In genomic region chrX:15755091-15755490, GRCh38 we compare ENCODE assay signal across 22 cellular contexts.
"Had no signal": no experiment of that assay in that cellular context is flagged by ENCODE, and none has a peak within 500 bp of the region (broad histone marks: within the 10 kb centered on the region; RNA-seq: fewer than 3 reads in every experiment).

No MANE protein-coding gene starts in this region.

- H3K36me3 ChIP-seq: breast epithelium, heart left ventricle, neural progenitor cell, sigmoid colon, transverse colon, vagina, WERI-Rb-1 had no signal

- H3K27me3 ChIP-seq: breast epithelium, heart left ventricle, neural progenitor cell, sigmoid colon, transverse colon, vagina had no signal

- H3K9me3 Mint-ChIP-seq: activated CD4-positive, alpha-beta T cell treated with anti-CD3 and anti-CD28 coated beads, Interleukin-2, amount 10 ng/mL, durations not matched to agents 7 days and 5 days; activated T-helper 17 cell treated with anti-CD3 and anti-CD28 coated beads, Interleukin-2, amount 50 U/mL, for 72 hours; stimulated activated memory B cell treated with anti-CD40 and anti-IgM and Interleukin-4, amounts not matched to agents 10 μg/mL and 1 μg/mL and 100 μg/mL, for 72 hours had no signal

- H3K9me3 ChIP-seq: breast epithelium, heart left ventricle, sigmoid colon, transverse colon, vagina had no signal

- ATAC-seq: activated CD8-positive, alpha-beta T cell treated with anti-CD3 and anti-CD28 coated beads, Interleukin-2, amount 10 ng/mL, durations not matched to agents 7 days and 5 days; activated T-helper 17 cell treated with anti-CD3 and anti-CD28 coated beads, Interleukin-2, amount 50 U/mL, for 72 hours; heart left ventricle; left cardiac atrium; stimulated activated memory B cell treated with anti-CD40 and anti-IgM and Interleukin-4, amounts not matched to agents 10 μg/mL and 1 μg/mL and 100 μg/mL, for 72 hours had no signal

- H3K4me3 Mint-ChIP-seq: activated CD4-positive, alpha-beta T cell treated with anti-CD3 and anti-CD28 coated beads, Interleukin-2, amount 10 ng/mL, durations not matched to agents 7 days and 5 days; activated CD8-positive, alpha-beta T cell treated with anti-CD3 and anti-CD28 coated beads, Interleukin-2, amount 10 ng/mL, durations not matched to agents 7 days and 5 days; activated naive CD8-positive, alpha-beta T cell; endodermal cell; neural progenitor cell; stimulated activated memory B cell treated with anti-CD40 and anti-IgM and Interleukin-4, amounts not matched to agents 10 μg/mL and 1 μg/mL and 100 μg/mL, for 72 hours had no signal

- H3K27ac ChIP-seq: breast epithelium, coronary artery, heart left ventricle, neural progenitor cell, sigmoid colon, transverse colon, vagina, WERI-Rb-1 had no signal

- H3K27me3 Mint-ChIP-seq: activated CD4-positive, alpha-beta T cell treated with anti-CD3 and anti-CD28 coated beads, Interleukin-2, amount 10 ng/mL, durations not matched to agents 7 days and 5 days; activated naive CD8-positive, alpha-beta T cell; activated T-helper 17 cell treated with anti-CD3 and anti-CD28 coated beads, Interleukin-2, amount 50 U/mL, for 72 hours; stimulated activated memory B cell treated with anti-CD40 and anti-IgM and Interleukin-4, amounts not matched to agents 10 μg/mL and 1 μg/mL and 100 μg/mL, for 72 hours had no signal

- H3K4me1 ChIP-seq: breast epithelium had no signal

- H3K27ac Mint-ChIP-seq: activated CD4-positive, alpha-beta T cell treated with anti-CD3 and anti-CD28 coated beads, Interleukin-2, amount 10 ng/mL, durations not matched to agents 7 days and 5 days; activated CD8-positive, alpha-beta T cell treated with anti-CD3 and anti-CD28 coated beads, Interleukin-2, amount 10 ng/mL, durations not matched to agents 7 days and 5 days; endodermal cell; neural progenitor cell had no signal

- H3K4me3 ChIP-seq: breast epithelium, coronary artery, heart left ventricle, neural progenitor cell, sigmoid colon, smooth muscle cell, transverse colon, vagina had no signal

- DNase-seq: activated CD4-positive, alpha-beta T cell treated with anti-CD3 and anti-CD28 coated beads, Interleukin-2, amount 10 ng/mL, durations not matched to agents 7 days and 5 days; activated CD4-positive, CD25-positive, alpha-beta regulatory T cell treated with anti-CD3 and anti-CD28 coated beads, Interleukin-2, amount 50 U/mL, for 72 hours; activated CD8-positive, alpha-beta T cell treated with anti-CD3 and anti-CD28 coated beads, Interleukin-2, amount 10 ng/mL, durations not matched to agents 7 days and 5 days; activated naive CD4-positive, alpha-beta T cell; endodermal cell; heart left ventricle; islet precursor cell; left cardiac atrium; sigmoid colon; stimulated activated CD4-positive, alpha-beta T cell treated with anti-CD3 and anti-CD28 coated beads, Interleukin-15, amount 100 ng/mL, for 24 hours; T-helper 1 cell; T-helper 9 cell; transverse colon; WERI-Rb-1 had no signal
